12 cellular contexts compared by ENCODE assay signal in genomic region chr3:54123538-54124196, GRCh38. TPM values are rescaled to one million over a fixed set of nuclear protein-coding genes. Genes with fewer than 3 reads are reported as not detected.
DNase-seq lines count a peak whose midpoint lies in the region; ATAC-seq, FAIRE-seq and TF ChIP-seq lines count a peak whose summit lies in the region.
"Had no signal": no experiment of that assay in that cellular context is flagged by ENCODE, and none has a peak within 500 bp of the region (broad histone marks: within the 10 kb centered on the region; RNA-seq: fewer than 3 reads in every experiment).

No MANE protein-coding gene starts in this region.

- TF ChIP-seq CTCF in heart left ventricle (IDR thresholded peaks at IDR 0.05) (no peak), progenitor cell of endocrine pancreas (IDR thresholded peaks at IDR 0.05; ENCODE audit: unreplicated experiment) (no peak), body of pancreas (IDR thresholded peaks at IDR 0.05) (no peak)

- H3K27ac ChIP-seq in heart left ventricle (peak overlapping the region in 10 of 12 donors; percentile 27 to 81 (median 50)), body of pancreas (no peak overlapping the region)
- H3K27ac ChIP-seq: thyroid gland had no signal

- peak overlapping the region; percentile 56 for H3K4me3 Mint-ChIP-seq in progenitor cell of endocrine pancreas (ENCODE audit: low read depth)

- WGBS in heart left ventricle, 4 donors: 1 to 2% (median 2%) methylated on average over 18 of the region's 18 CpGs
- WGBS in body of pancreas, 2 donors: 7% methylated on average over 17 to 18 of the region's 18 CpGs

- H3K27me3 ChIP-seq in heart left ventricle: peaks cover 0 to 60% (median 3%) of the 10 kb centered on the region in 9 donors
- H3K27me3 ChIP-seq in body of pancreas: peaks cover 5 to 23% of the 10 kb centered on the region in 2 donors
- H3K27me3 ChIP-seq: thyroid gland had no signal

- peaks cover 10% of the 10 kb centered on the region; the same call in 1 of the 2 replicates for H3K4me1 ChIP-seq in ES-I3 (ENCODE audit: insufficient read depth, low read length)
- peaks cover 0 to 32% (median 8%) of the 10 kb centered on the region in 12 donors for H3K4me1 ChIP-seq in heart left ventricle
- peaks cover 26% of the 10 kb centered on the region for H3K4me1 ChIP-seq in body of pancreas

- peak overlapping the region; percentile 47 for H3K9ac ChIP-seq in ES-I3 (ENCODE audit: low read depth, low read length)

- no peaks in the 10 kb centered on the region for H3K36me3 Mint-ChIP-seq in progenitor cell of endocrine pancreas (ENCODE audit: insufficient read depth)

- no peaks in the 10 kb centered on the region for H3K9me3 Mint-ChIP-seq in progenitor cell of endocrine pancreas (ENCODE audit: low read depth)

- DNase-seq in NCI-H748 (lab: John Stamatoyannopoulos, UW; ENCODE audit: unreplicated experiment): peak; percentile 64
- DNase-seq in heart left ventricle: no peak
- no peak for DNase-seq in progenitor cell of endocrine pancreas (ENCODE audit: low spot score, unreplicated experiment)
- DNase-seq in frontal cortex (ENCODE audit: low spot score in 2 of 2): no peak
- no peak for DNase-seq in body of pancreas
- DNase-seq: SHP77 treated with DMSO at 0.1 percent for 48 hours had no signal

- H3K4me3 ChIP-seq in heart left ventricle: peak overlapping the region; percentile 32 to 75 (median 66)
- no peak overlapping the region for H3K4me3 ChIP-seq in body of pancreas

- H3K27me3 Mint-ChIP-seq in progenitor cell of endocrine pancreas: peaks cover 80% of the 10 kb centered on the region

- ATAC-seq in heart left ventricle (peak; percentile 38 to 50 (median 46)), HG02588 (IDR thresholded peaks at IDR 0.05; ENCODE audit: unreplicated experiment) (no peak), HG03571 (IDR thresholded peaks at IDR 0.05; ENCODE audit: unreplicated experiment) (no peak), body of pancreas (no peak)

- H3K36me3 ChIP-seq in ES-I3 (ENCODE audit: insufficient read depth, low read length): no peaks in the 10 kb centered on the region
- H3K36me3 ChIP-seq in heart left ventricle: no peaks in the 10 kb centered on the region
- H3K36me3 ChIP-seq in body of pancreas (replicated peaks in 1 of 2; ENCODE audit: insufficient read depth in 1 of 2, low read depth in 2 of 2): no peaks in the 10 kb centered on the region
- H3K36me3 ChIP-seq: thyroid gland had no signal

- no peak for FAIRE-seq in frontal cortex (lab: Jason Lieb, UNC)
- FAIRE-seq: G401.6 had no signal

- H3K4me1 Mint-ChIP-seq in progenitor cell of endocrine pancreas (ENCODE audit: low read depth): peaks cover 5% of the 10 kb centered on the region

- intact Hi-C loops in heart left ventricle (cut with DNase I) (loop anchor here in 3 of 10 donors (5.0 to 10.0 kb wide), 2 partner anchors 179 to 181 kb away; no protein-coding TSS in a partner anchor), body of pancreas (cut with DNase I) (no loop called here)

- no peak overlapping the region for H3K27ac Mint-ChIP-seq in progenitor cell of endocrine pancreas

- H3K9me3 ChIP-seq in ES-I3 (ENCODE audit: control insufficient read depth, insufficient read depth, low read length): no peaks in the 10 kb centered on the region
- no peaks in the 10 kb centered on the region for H3K9me3 ChIP-seq in heart left ventricle
- H3K9me3 ChIP-seq in body of pancreas: no peaks in the 10 kb centered on the region
- H3K9me3 ChIP-seq: thyroid gland had no signal

- no peak for TF ChIP-seq POLR2A in heart left ventricle (IDR thresholded peaks at IDR 0.05)
- no peak for TF ChIP-seq POLR2A in body of pancreas (IDR thresholded peaks at IDR 0.05)

RNA-seq across cellular contexts. Expression of gene CACNA2D3, which starts 1.3 kb away (rescaled TPM):
- total RNA-seq in heart left ventricle (10 to 100 TPM in 6 of 9 donors, 1 to 10 TPM in 3; 7.2 to 25.1 (median 12.8) TPM), progenitor cell of endocrine pancreas (0.29 TPM in 1 of 2 replicates, not detected in the other), frontal cortex (30.6 TPM), body of pancreas (not detected)
- polyA plus RNA-seq in heart left ventricle: 10 to 100 TPM in 1 of 2 donors, under 1 TPM in 1; 0.17 to 18.8 TPM
- total RNA-seq: HT-29 had no signal

Comparison
In these comparisons a context has a peak if more than half of its experiments do, and no peak if none do; other contexts are left out.
1. ATAC-seq: peak in heart left ventricle (4 of 4); none in HG02588 (single experiment), HG03571 (single experiment) and body of pancreas (single experiment).
2. H3K27ac ChIP-seq: peak in heart left ventricle (10 of 12); none in body of pancreas (0 of 4).
3. H3K4me3 ChIP-seq: peak in heart left ventricle (12 of 12); none in body of pancreas (0 of 2).